Comparison of ENCODE assay signal across 1 cellular context in genomic region chr11:109424893-109425292, GRCh38.
TF ChIP-seq lines count a peak whose summit lies in the region.

No MANE protein-coding gene starts in this region.

TF ChIP-seq in H1, 55 proteins besides CTCF, POLR2A, EP300 and RAD21:
- TF ChIP-seq KDM1A (IDR thresholded peaks at IDR 0.05; ENCODE audit: borderline replicate concordance, low read length) (no peak), BACH1 (IDR thresholded peaks at IDR 0.05; ENCODE audit: low read length) (no peak), KDM5A (IDR thresholded peaks at IDR 0.05; ENCODE audit: low read length) (no peak), CEBPB (IDR thresholded peaks at IDR 0.05; ENCODE audit: low read depth, low read length) (0 out of 2 replicates have a peak, but pooled peaks have one; percentile 30), RFX5 (IDR thresholded peaks at IDR 0.05; ENCODE audit: borderline replicate concordance, low read depth, low read length) (no peak), HDAC2 (IDR thresholded peaks at IDR 0.05; ENCODE audit: borderline replicate concordance in 1 of 2, low read depth in 2 of 2, low read length in 2 of 2) (peak; percentile 45 to 80; a peak in 2 of 4 replicates), EGR1 (IDR thresholded peaks at IDR 0.05; ENCODE audit: borderline replicate concordance, low read depth, low read length) (no peak), CBX8 (IDR thresholded peaks at IDR 0.05; ENCODE audit: borderline replicate concordance, low read depth, low read length) (no peak), SAP30 (IDR thresholded peaks at IDR 0.05; ENCODE audit: insufficient read depth, insufficient replicate concordance, low read length) (peak; percentile 71), SP4 (IDR thresholded peaks at IDR 0.05; ENCODE audit: low read length) (no peak), SIN3A (conservative IDR thresholded peaks at IDR 0.05 in 1 of 2, IDR thresholded peaks at IDR 0.05 in 1 of 2; ENCODE audit: low read depth in 1 of 2, low read length in 2 of 2) (peak; percentile 97)
- TF ChIP-seq, protein P1, sequence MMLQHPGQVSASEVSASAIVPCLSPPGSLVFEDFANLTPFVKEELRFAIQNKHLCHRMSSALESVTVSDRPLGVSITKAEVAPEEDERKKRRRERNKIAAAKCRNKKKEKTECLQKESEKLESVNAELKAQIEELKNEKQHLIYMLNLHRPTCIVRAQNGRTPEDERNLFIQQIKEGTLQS (IDR thresholded peaks at IDR 0.05; ENCODE audit: insufficient read depth, low read depth, low read length) = no peak
